Comparison of ENCODE assay signal across 1 cellular context in the genomic region with DNA sequence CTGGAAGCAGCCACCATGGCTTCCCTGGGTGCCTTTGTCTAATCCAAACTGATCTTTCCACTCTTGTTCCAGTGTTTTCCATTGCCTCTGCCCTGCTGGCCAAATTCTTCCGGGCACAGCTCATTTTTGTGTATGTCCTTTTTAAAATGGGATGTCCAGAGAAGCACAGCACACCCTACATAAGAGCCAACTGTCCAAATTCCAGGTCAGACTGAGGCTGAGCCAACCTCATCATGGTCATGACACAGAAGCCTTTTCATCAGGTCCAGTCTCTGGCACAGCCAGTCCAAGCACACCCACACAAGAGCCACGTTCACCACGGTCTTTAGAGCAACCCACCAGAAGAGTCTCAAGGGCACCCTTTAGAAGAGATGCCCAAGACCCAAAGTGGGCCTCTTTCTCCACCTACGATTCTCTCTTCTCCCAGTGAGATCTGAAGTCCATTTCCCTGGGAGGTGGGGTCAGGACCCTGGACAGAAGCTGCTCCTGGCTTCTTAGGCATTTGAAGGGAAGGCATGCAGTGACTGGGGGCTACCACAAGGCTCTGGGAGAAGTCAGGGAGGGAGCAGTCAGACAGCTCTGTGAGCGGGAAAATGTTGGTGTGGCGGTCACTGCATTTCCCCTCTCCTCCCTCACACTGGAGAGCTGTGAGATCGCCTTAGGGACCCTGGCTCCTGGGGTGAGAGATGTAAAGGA.
TF ChIP-seq lines count a peak whose summit lies in the region.

No MANE protein-coding gene starts in this region.

TF ChIP-seq in H1, 55 proteins besides CTCF, POLR2A, EP300 and RAD21:
- TF ChIP-seq TEAD4 (IDR thresholded peaks at IDR 0.05; ENCODE audit: low read depth, low read length) (peak; percentile 75), YY1 (IDR thresholded peaks at IDR 0.05; ENCODE audit: low read depth, low read length) (0 out of 2 replicates have a peak, but pooled peaks have one; percentile 32), HDAC2 (IDR thresholded peaks at IDR 0.05; ENCODE audit: borderline replicate concordance in 1 of 2, low read depth in 2 of 2, low read length in 2 of 2) (peak in 1 of 2 experiments; percentile 74; a peak in 1 of 4 replicates), SAP30 (IDR thresholded peaks at IDR 0.05; ENCODE audit: insufficient read depth, insufficient replicate concordance, low read length) (peak; percentile 77), E2F6 (IDR thresholded peaks at IDR 0.05) (peak; percentile 69), CTBP2 (IDR thresholded peaks at IDR 0.05; ENCODE audit: borderline replicate concordance, insufficient read depth, insufficient read length, low read length) (peak; percentile 25), MAFK (IDR thresholded peaks at IDR 0.05; ENCODE audit: low read depth, low read length) (no peak), SRF (IDR thresholded peaks at IDR 0.05; ENCODE audit: low read depth, low read length) (no peak), RNF2 (IDR thresholded peaks at IDR 0.05; ENCODE audit: borderline replicate concordance, low read depth, low read length, missing control alignments, poor library complexity, severe bottlenecking) (no peak), SP2 (IDR thresholded peaks at IDR 0.05; ENCODE audit: low read length) (no peak), SIN3A (conservative IDR thresholded peaks at IDR 0.05 in 1 of 2, IDR thresholded peaks at IDR 0.05 in 1 of 2; ENCODE audit: low read depth in 1 of 2, low read length in 2 of 2) (peak; percentile 96 to 97), EGR1 (IDR thresholded peaks at IDR 0.05; ENCODE audit: borderline replicate concordance, low read depth, low read length) (no peak), ZNF274 (IDR thresholded peaks at IDR 0.05; ENCODE audit: borderline replicate concordance, extremely low read depth, low read length) (no peak)
- TF ChIP-seq, protein P1, sequence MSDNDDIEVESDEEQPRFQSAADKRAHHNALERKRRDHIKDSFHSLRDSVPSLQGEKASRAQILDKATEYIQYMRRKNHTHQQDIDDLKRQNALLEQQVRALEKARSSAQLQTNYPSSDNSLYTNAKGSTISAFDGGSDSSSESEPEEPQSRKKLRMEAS (IDR thresholded peaks at IDR 0.05), result peak; percentile 58; the same call in 1 of the 2 replicates
